In the genomic region with DNA sequence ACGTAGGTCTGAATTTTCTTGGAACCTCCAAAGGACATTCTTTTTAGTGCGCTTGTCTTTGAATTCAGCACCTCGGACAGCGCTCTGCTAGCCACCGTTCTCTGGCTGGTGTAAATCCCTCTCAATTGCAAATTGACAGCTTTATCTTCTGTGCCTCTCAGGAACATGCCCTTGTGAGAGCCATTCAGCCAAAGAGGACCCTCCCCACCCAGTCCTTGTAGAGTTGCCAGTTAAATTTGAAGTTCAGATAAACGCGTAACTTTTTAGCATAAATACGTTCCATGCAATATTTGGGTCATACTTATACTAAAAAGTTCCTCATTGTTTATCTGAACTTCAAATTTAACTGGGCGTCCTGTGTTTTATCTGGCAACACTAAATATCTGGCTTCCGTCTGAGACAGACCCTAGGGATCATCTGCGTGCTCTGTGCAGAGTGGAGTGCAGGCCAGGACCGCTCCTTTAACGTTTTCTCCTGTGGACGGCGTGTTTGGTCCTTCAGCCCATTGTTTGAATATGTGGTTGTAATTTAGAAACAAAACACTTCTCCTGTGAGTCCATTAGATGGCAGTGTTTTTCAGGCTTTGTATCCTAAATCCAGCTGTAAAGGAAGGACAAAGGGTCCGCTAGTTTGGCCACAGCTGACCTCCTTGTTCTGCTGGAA, we compare ENCODE assay signal across 8 cellular contexts. TPM values are rescaled to one million over a fixed set of nuclear protein-coding genes. Genes with fewer than 3 reads are reported as not detected.
DNase-seq lines count a peak whose midpoint lies in the region; TF ChIP-seq lines count a peak whose summit lies in the region.

No MANE protein-coding gene starts in this region.

- H3K4me3 Mint-ChIP-seq in neural progenitor cell, result peak overlapping the region; percentile 13

- H3K9me3 Mint-ChIP-seq in neural progenitor cell, result no peaks in the 10 kb centered on the region

- TF ChIP-seq CTCF in foreskin fibroblast (IDR thresholded peaks at IDR 0.05; ENCODE audit: low read depth, low read length), result peak; percentile 41
- peak; percentile 81 for TF ChIP-seq CTCF in neural progenitor cell (IDR thresholded peaks at IDR 0.05)

- no peaks in the 10 kb centered on the region for H3F3A ChIP-seq in neural progenitor cell (ENCODE audit: low read depth)

- no peak overlapping the region for H3K27ac Mint-ChIP-seq in neural progenitor cell

- H3K27me3 ChIP-seq in neural progenitor cell, result no peaks in the 10 kb centered on the region

- H3K4me1 ChIP-seq in neural progenitor cell, result peaks cover 10% of the 10 kb centered on the region

- peaks cover 16% of the 10 kb centered on the region for H3K4me1 Mint-ChIP-seq in neural progenitor cell

- H3K27ac ChIP-seq in neural progenitor cell, result no peak overlapping the region

- peak in 8 of 14 donors; percentile 2 to 21 (median 14) for DNase-seq in C1 segment of cervical spinal cord (lab: John Stamatoyannopoulos, UW)
- DNase-seq in HCEC 1CT, result peak; percentile 45
- DNase-seq in NCI-H748 (lab: John Stamatoyannopoulos, UW; ENCODE audit: unreplicated experiment), result peak; percentile 61
- DNase-seq in activated T-cell treated with anti-CD3 and anti-CD28 coated beads for 1 hour (ENCODE audit: low read depth), result peak; percentile 37
- DNase-seq in foreskin fibroblast, result peak; percentile 55 to 84
- peak; percentile 92 for DNase-seq in neural progenitor cell (ENCODE audit: low spot score)
- no peak for DNase-seq in COLO668 (lab: John Stamatoyannopoulos, UW; ENCODE audit: unreplicated experiment)
- DNase-seq in middle frontal gyrus (ENCODE audit: extremely low spot score, low spot score), result no peak

- H3K4me3 ChIP-seq in foreskin fibroblast (ENCODE audit: low read depth in 1 of 2, low read length in 2 of 2), result no peak overlapping the region
- H3K4me3 ChIP-seq in neural progenitor cell, result no peak overlapping the region

- no peaks in the 10 kb centered on the region for H3K79me2 ChIP-seq in neural progenitor cell (ENCODE audit: low read depth)

- H2AFZ ChIP-seq in neural progenitor cell (replicated peaks), result peak overlapping the region; percentile 39

- no peaks in the 10 kb centered on the region for H3K36me3 Mint-ChIP-seq in neural progenitor cell

- no peaks in the 10 kb centered on the region for H3K9me3 ChIP-seq in neural progenitor cell (ENCODE audit: low read depth)

- H3K9ac ChIP-seq in neural progenitor cell, result no peak overlapping the region

- H3K36me3 ChIP-seq in neural progenitor cell, result no peaks in the 10 kb centered on the region

- peaks cover 33% of the 10 kb centered on the region for H4K20me1 ChIP-seq in neural progenitor cell (ENCODE audit: low read depth)

- peaks cover 6% of the 10 kb centered on the region for H3K27me3 Mint-ChIP-seq in neural progenitor cell (ENCODE audit: insufficient read depth, low read depth)

- peak overlapping the region; percentile 38 for H3K4me2 ChIP-seq in neural progenitor cell

RNA-seq across cellular contexts. Expression of gene KCNAB2, which starts 7.0 kb away (rescaled TPM):
- 2.2 and 8.5 TPM in 2 replicates for total RNA-seq in neural progenitor cell (ENCODE audit: low replicate concordance)

Comparison
In these comparisons a context has a peak if more than half of its experiments do, and no peak if none do; other contexts are left out.
1. DNase-seq: peak in C1 segment of cervical spinal cord (8 of 14), HCEC 1CT (single experiment), NCI-H748 (single experiment), activated T-cell treated with anti-CD3 and anti-CD28 coated beads for 1 hour (single experiment), foreskin fibroblast (2 of 2) and neural progenitor cell (single experiment); none in COLO668 (single experiment) and middle frontal gyrus (single experiment).